23 cellular contexts compared by ENCODE assay signal in genomic region chr9:37455884-37456647, GRCh38. TPM values are rescaled to one million over a fixed set of nuclear protein-coding genes. Genes with fewer than 3 reads are reported as not detected.
DNase-seq lines count a peak whose midpoint lies in the region; ATAC-seq and TF ChIP-seq lines count a peak whose summit lies in the region.
"Had no signal": no experiment of that assay in that cellular context is flagged by ENCODE, and none has a peak within 500 bp of the region (broad histone marks: within the 10 kb centered on the region; RNA-seq: fewer than 3 reads in every experiment).

No MANE protein-coding gene starts in this region.

- TF ChIP-seq CTCF in Loucy (conservative IDR thresholded peaks at IDR 0.05; ENCODE audit: low read length) (no peak), epithelial cell of esophagus (IDR thresholded peaks at IDR 0.05; ENCODE audit: insufficient read depth, low read depth, low read length, missing control alignments) (no peak), GM13977 (IDR thresholded peaks at IDR 0.05; ENCODE audit: extremely low read depth, insufficient read depth, missing control alignments) (no peak)

- peaks cover 95% of the 10 kb centered on the region for H3K79me2 ChIP-seq in Loucy (ENCODE audit: insufficient read depth, low read length)

- H4K20me1 ChIP-seq in Loucy (ENCODE audit: insufficient read depth, low read length, poor library complexity, severe bottlenecking): peaks cover 58% of the 10 kb centered on the region

- in situ Hi-C loops in GM13977 (cut with MboI; ENCODE audit: low pct_unique_long_range_greater_than_20kb, low sequenced_read_pairs, unreplicated experiment): no loop called here

- no peaks in the 10 kb centered on the region for H3K9me2 ChIP-seq in Loucy (replicated peaks; ENCODE audit: low read depth, low read length)

- H3K4me3 ChIP-seq in Loucy (ENCODE audit: low read length, poor library complexity, severe bottlenecking): no peak overlapping the region
- no peak overlapping the region for H3K4me3 ChIP-seq in epithelial cell of esophagus (ENCODE audit: low read length)
- H3K4me3 ChIP-seq: A549, left lung, SJSA1, tibial nerve had no signal

- H3K27me3 ChIP-seq in Loucy (ENCODE audit: insufficient read depth, low read length, poor library complexity, severe bottlenecking): no peaks in the 10 kb centered on the region
- H3K27me3 ChIP-seq: left lung, SJSA1, tibial nerve had no signal

- H3K4me1 Mint-ChIP-seq in activated naive CD8-positive, alpha-beta T cell treated with anti-CD3 and anti-CD28 coated beads, Interleukin-2, amount 50 U/mL, for 24 hours: peaks cover 38% of the 10 kb centered on the region
- H3K4me1 Mint-ChIP-seq in activated naive CD8-positive, alpha-beta T cell treated with anti-CD3 and anti-CD28 coated beads for 36 hours: peaks cover 44% of the 10 kb centered on the region
- H3K4me1 Mint-ChIP-seq in stimulated activated memory B cell treated with anti-CD40 and anti-IgM and Interleukin-4, amounts not matched to agents 10 μg/mL and 1 μg/mL and 100 μg/mL, for 72 hours: peaks cover 65% of the 10 kb centered on the region

- peaks cover 11% of the 10 kb centered on the region for H3K4me1 ChIP-seq in Loucy (ENCODE audit: insufficient read depth, low read length, poor library complexity, severe bottlenecking)
- H3K4me1 ChIP-seq: left lung, parathyroid adenoma had no signal

- H3K27ac Mint-ChIP-seq in activated naive CD8-positive, alpha-beta T cell treated with anti-CD3 and anti-CD28 coated beads, Interleukin-2, amount 50 U/mL, for 24 hours: no peak overlapping the region
- H3K27ac Mint-ChIP-seq in activated naive CD8-positive, alpha-beta T cell treated with anti-CD3 and anti-CD28 coated beads for 36 hours: no peak overlapping the region
- peak overlapping the region; percentile 54 for H3K27ac Mint-ChIP-seq in stimulated activated memory B cell treated with anti-CD40 and anti-IgM and Interleukin-4, amounts not matched to agents 10 μg/mL and 1 μg/mL and 100 μg/mL, for 72 hours
- H3K27ac Mint-ChIP-seq: activated CD4-positive, alpha-beta memory T cell treated with anti-CD3 and anti-CD28 coated beads for 36 hours had no signal

- no peak overlapping the region for H2AFZ ChIP-seq in Loucy (ENCODE audit: low read length)
- H2AFZ ChIP-seq: parathyroid adenoma had no signal

- no peak for DNase-seq in activated naive CD8-positive, alpha-beta T cell treated with anti-CD3 and anti-CD28 coated beads, Interleukin-2, amount 50 U/mL, for 24 hours
- no peak for DNase-seq in activated naive CD8-positive, alpha-beta T cell treated with anti-CD3 and anti-CD28 coated beads for 36 hours
- DNase-seq in epithelial cell of esophagus (ENCODE audit: low read depth) (peak; percentile 62), GM13977 (ENCODE audit: low spot score) (no peak), SW480 (ENCODE audit: low spot score) (no peak), NCI-H1436 treated with DMSO at 0.1 percent for 48 hours (lab: John Stamatoyannopoulos, UW) (no peak)
- DNase-seq: activated CD4-positive, alpha-beta memory T cell treated with anti-CD3 and anti-CD28 coated beads for 36 hours; activated CD4-positive, CD25-positive, alpha-beta regulatory T cell treated with anti-CD3 and anti-CD28 coated beads, Interleukin-2, amount 50 U/mL, for 72 hours; activated effector memory CD4-positive, alpha-beta T cell treated with Interleukin-2 at 50 U/mL for 16 hours; anterior cingulate cortex; DMS153; left lung; mesenchymal stem cell; NCI-H446; RPMI8226; small intestine had no signal

- peaks cover 5% of the 10 kb centered on the region for H3K36me3 Mint-ChIP-seq in activated naive CD8-positive, alpha-beta T cell treated with anti-CD3 and anti-CD28 coated beads, Interleukin-2, amount 50 U/mL, for 24 hours (ENCODE audit: low read depth)
- H3K36me3 Mint-ChIP-seq in activated naive CD8-positive, alpha-beta T cell treated with anti-CD3 and anti-CD28 coated beads for 36 hours: peaks cover 12% of the 10 kb centered on the region
- H3K36me3 Mint-ChIP-seq in stimulated activated memory B cell treated with anti-CD40 and anti-IgM and Interleukin-4, amounts not matched to agents 10 μg/mL and 1 μg/mL and 100 μg/mL, for 72 hours: peaks cover 30% of the 10 kb centered on the region
- H3K36me3 Mint-ChIP-seq: activated CD4-positive, alpha-beta memory T cell treated with anti-CD3 and anti-CD28 coated beads for 36 hours had no signal

- peak; percentile 65 for ATAC-seq in activated naive CD8-positive, alpha-beta T cell treated with anti-CD3 and anti-CD28 coated beads, Interleukin-2, amount 50 U/mL, for 24 hours
- ATAC-seq in stimulated activated memory B cell treated with anti-CD40 and anti-IgM and Interleukin-4, amounts not matched to agents 10 μg/mL and 1 μg/mL and 100 μg/mL, for 72 hours: no peak
- ATAC-seq: left lung had no signal

- H3F3A ChIP-seq in Loucy (ENCODE audit: low read depth): no peaks in the 10 kb centered on the region

- peak overlapping the region; percentile 7 for H3K4me2 ChIP-seq in Loucy (ENCODE audit: low read depth, low read length, poor library complexity, severe bottlenecking)
- H3K4me2 ChIP-seq: A549 had no signal

- H3K9ac ChIP-seq in Loucy (ENCODE audit: low read depth, low read length, poor library complexity, severe bottlenecking): no peak overlapping the region
- H3K9ac ChIP-seq: parathyroid adenoma had no signal

- no peak overlapping the region for H3K4me3 Mint-ChIP-seq in activated naive CD8-positive, alpha-beta T cell treated with anti-CD3 and anti-CD28 coated beads, Interleukin-2, amount 50 U/mL, for 24 hours
- no peak overlapping the region for H3K4me3 Mint-ChIP-seq in activated naive CD8-positive, alpha-beta T cell treated with anti-CD3 and anti-CD28 coated beads for 36 hours
- no peak overlapping the region for H3K4me3 Mint-ChIP-seq in stimulated activated memory B cell treated with anti-CD40 and anti-IgM and Interleukin-4, amounts not matched to agents 10 μg/mL and 1 μg/mL and 100 μg/mL, for 72 hours
- H3K4me3 Mint-ChIP-seq: activated CD4-positive, alpha-beta memory T cell treated with anti-CD3 and anti-CD28 coated beads for 36 hours had no signal

- no peaks in the 10 kb centered on the region for H3K9me3 ChIP-seq in Loucy (ENCODE audit: insufficient read depth, low read depth, low read length)
- H3K9me3 ChIP-seq: A549, left lung, SJSA1 had no signal

- H3K9me3 Mint-ChIP-seq in activated naive CD8-positive, alpha-beta T cell treated with anti-CD3 and anti-CD28 coated beads, Interleukin-2, amount 50 U/mL, for 24 hours: no peaks in the 10 kb centered on the region
- no peaks in the 10 kb centered on the region for H3K9me3 Mint-ChIP-seq in activated naive CD8-positive, alpha-beta T cell treated with anti-CD3 and anti-CD28 coated beads for 36 hours
- H3K9me3 Mint-ChIP-seq in stimulated activated memory B cell treated with anti-CD40 and anti-IgM and Interleukin-4, amounts not matched to agents 10 μg/mL and 1 μg/mL and 100 μg/mL, for 72 hours: no peaks in the 10 kb centered on the region
- H3K9me3 Mint-ChIP-seq: activated CD4-positive, alpha-beta memory T cell treated with anti-CD3 and anti-CD28 coated beads for 36 hours; activated naive CD4-positive, alpha-beta T cell treated with anti-CD3 and anti-CD28 coated beads, Interleukin-2, amount 50 U/mL, for 72 hours had no signal

- no peaks in the 10 kb centered on the region for H3K27me3 Mint-ChIP-seq in activated naive CD8-positive, alpha-beta T cell treated with anti-CD3 and anti-CD28 coated beads, Interleukin-2, amount 50 U/mL, for 24 hours
- H3K27me3 Mint-ChIP-seq in activated naive CD8-positive, alpha-beta T cell treated with anti-CD3 and anti-CD28 coated beads for 36 hours: no peaks in the 10 kb centered on the region
- no peaks in the 10 kb centered on the region for H3K27me3 Mint-ChIP-seq in stimulated activated memory B cell treated with anti-CD40 and anti-IgM and Interleukin-4, amounts not matched to agents 10 μg/mL and 1 μg/mL and 100 μg/mL, for 72 hours
- H3K27me3 Mint-ChIP-seq: activated CD4-positive, alpha-beta memory T cell treated with anti-CD3 and anti-CD28 coated beads for 36 hours had no signal

- H3K36me3 ChIP-seq in Loucy (ENCODE audit: insufficient read depth, low read length): no peaks in the 10 kb centered on the region
- H3K36me3 ChIP-seq: left lung, SJSA1 had no signal

RNA-seq across cellular contexts. Expression of gene ZBTB5, which starts 9.2 kb away (rescaled TPM):
- 1 to 10 TPM; 7.0 to 7.6 TPM for total RNA-seq in activated naive CD8-positive, alpha-beta T cell treated with anti-CD3 and anti-CD28 coated beads for 36 hours

RNA-seq across cellular contexts. Expression of gene POLR1E, which starts 29.7 kb away (rescaled TPM):
- 10 to 100 TPM; 78.7 to 79.8 TPM for total RNA-seq in activated naive CD8-positive, alpha-beta T cell treated with anti-CD3 and anti-CD28 coated beads for 36 hours

RNA-seq across cellular contexts. Expression of gene GRHPR, which starts 33.6 kb away (rescaled TPM):
- total RNA-seq in activated naive CD8-positive, alpha-beta T cell treated with anti-CD3 and anti-CD28 coated beads for 36 hours: 10 to 100 TPM; 79.5 to 82.0 TPM
